ENCODE assay signal across 16 cellular contexts in genomic region chr6:13847651-13848050, GRCh38. TPM values are rescaled to one million over a fixed set of nuclear protein-coding genes. Genes with fewer than 3 reads are reported as not detected.
DNase-seq lines count a peak whose midpoint lies in the region; ATAC-seq, FAIRE-seq and TF ChIP-seq lines count a peak whose summit lies in the region.
"Had no signal": no experiment of that assay in that cellular context is flagged by ENCODE, and none has a peak within 500 bp of the region (broad histone marks: within the 10 kb centered on the region; RNA-seq: fewer than 3 reads in every experiment).

No MANE protein-coding gene starts in this region.

- H3K27me3 ChIP-seq in HepG2 (ENCODE audit: control insufficient read depth in 1 of 2, insufficient read depth in 2 of 2, low read length in 2 of 2) (peaks cover 0 to 6% of the 10 kb centered on the region in 2 experiments; a peak in 2 of 5 replicates), right lobe of liver (no peaks in the 10 kb centered on the region), neuron (ENCODE audit: insufficient read depth, low read length) (no peaks in the 10 kb centered on the region)

- 50% methylated on average over 5 of the region's 5 CpGs for WGBS in HepG2 (ENCODE audit: low lambda C conversion rate)
- 86% methylated on average over 3 of the region's 5 CpGs for WGBS in right lobe of liver (ENCODE audit: insufficient coverage, low coverage, low lambda C conversion rate, missing lambda C conversion rate)

- ATAC-seq in HepG2 (no peak), right lobe of liver (no peak), HG03175 (IDR thresholded peaks at IDR 0.05; ENCODE audit: unreplicated experiment) (no peak)

- CTCF ChIA-PET in HepG2 (lab: Yijun Ruan, JAX; ENCODE audit: low intra/inter-chr PET ratio, low total read pairs): no interaction called here

- TF ChIP-seq EP300 in HepG2 (IDR thresholded peaks at IDR 0.05; ENCODE audit: low read depth in 2 of 2, low read length in 2 of 2) (no peak), HepG2 (CRISPR knock-in tag; IDR thresholded peaks at IDR 0.05; ENCODE audit: borderline replicate concordance) (no peak)

- intact Hi-C loops in HepG2 (cut with micrococcal nuclease; ENCODE audit: unreplicated experiment) (no loop called here), right lobe of liver (cut with DNase I) (no loop called here), head of caudate nucleus (cut with DNase I) (no loop called here)

- no peak for DNase-seq in HepG2 (ENCODE audit: low spot score)
- DNase-seq in right lobe of liver: no peak
- DNase-seq in head of caudate nucleus: peak in 23 of 42 donors; percentile 3 to 64 (median 27)
- no peak for DNase-seq in midbrain (lab: John Stamatoyannopoulos, UW)
- DNase-seq in dermis blood vessel endothelial cell: no peak
- DNase-seq: DMS79 treated with DMSO at 0.1 percent for 48 hours; NCI-H1105 treated with DMSO at 0.1 percent for 48 hours; NCI-H1694 treated with DMSO at 0.1 percent for 48 hours; NCI-H2107; NCI-H510A; NCI-H748 treated with DMSO at 0.1 percent for 48 hours; NK-92 treated with Interleukin-12 subunit alpha and Interleukin-12 subunit beta, amount 100 ng/mL, for 24 hours; OCI-M1; SHP77 had no signal

- TF ChIP-seq POLR2A in HepG2 (IDR thresholded peaks at IDR 0.05; ENCODE audit: insufficient read depth in 1 of 2, low read depth in 2 of 2, low read length in 2 of 2) (no peak), right lobe of liver (IDR thresholded peaks at IDR 0.05) (no peak)

- no TSS peak for BruUV-seq in HepG2 (replicated peaks; lab: Mats Ljungman, UMichigan)

- H3K79me2 ChIP-seq in HepG2 (ENCODE audit: insufficient read depth, low read length): no peaks in the 10 kb centered on the region

- peak overlapping the region in 1 of 3 experiments; percentile 22; a peak in 2 of 6 replicates for H3K4me3 ChIP-seq in HepG2 (replicated peaks in 1 of 3; ENCODE audit: insufficient read depth in 1 of 3, low read depth in 2 of 3, low read length in 3 of 3)
- no peak overlapping the region for H3K4me3 ChIP-seq in right lobe of liver
- H3K4me3 ChIP-seq in neuron (ENCODE audit: low read length): no peak overlapping the region

- H3K27ac ChIP-seq in HepG2 (ENCODE audit: extremely low read length, insufficient read depth, low read length): no peak overlapping the region
- no peak overlapping the region for H3K27ac ChIP-seq in right lobe of liver

- in situ Hi-C loops in HepG2 (cut with HindIII; ENCODE audit: extremely low pct_ligation_motif_present, low pct_unique_long_range_greater_than_20kb): no loop called here

- FAIRE-seq in HepG2 (lab: Jason Lieb, UNC): no peak

- H3K36me3 ChIP-seq in HepG2 (replicated peaks in 1 of 2; ENCODE audit: control insufficient read depth in 1 of 2, insufficient read depth in 2 of 2, low read length in 2 of 2): no peaks in the 10 kb centered on the region
- no peaks in the 10 kb centered on the region for H3K36me3 ChIP-seq in right lobe of liver
- H3K36me3 ChIP-seq in neuron (ENCODE audit: insufficient read depth, low read length): no peaks in the 10 kb centered on the region

- H3K4me1 ChIP-seq in HepG2 (ENCODE audit: insufficient read depth, low read length) (peaks cover 15% of the 10 kb centered on the region), right lobe of liver (no peaks in the 10 kb centered on the region), neuron (ENCODE audit: insufficient read depth, low read length) (peaks cover 7% of the 10 kb centered on the region)

- H4K20me1 ChIP-seq in HepG2 (ENCODE audit: insufficient read depth, low read length): no peaks in the 10 kb centered on the region

- POLR2A ChIA-PET in HepG2 (lab: Yijun Ruan, JAX): interaction anchor here (1.1 kb wide), 1 partner anchor 34 kb away, joined by 5 read pairs; the partner anchor contains the start of gene MCUR1

- peak overlapping the region; percentile 90 for H3K4me2 ChIP-seq in HepG2 (ENCODE audit: low read depth, low read length)

- no peak overlapping the region for H3K9ac ChIP-seq in HepG2 (ENCODE audit: insufficient read depth, low read depth, low read length)

- H3K9me3 ChIP-seq in HepG2 (ENCODE audit: low read length) (no peaks in the 10 kb centered on the region), right lobe of liver (no peaks in the 10 kb centered on the region), neuron (ENCODE audit: low read length) (no peaks in the 10 kb centered on the region)

- no peak for TF ChIP-seq RAD21 in HepG2 (CRISPR knock-in tag; IDR thresholded peaks at IDR 0.05)

- H2AFZ ChIP-seq in HepG2 (ENCODE audit: low read length) (peak overlapping the region; percentile 78), neuron (ENCODE audit: low read depth, low read length) (peak overlapping the region; percentile 78)

- no peak for TF ChIP-seq CTCF in HepG2 (CRISPR knock-in tag; IDR thresholded peaks at IDR 0.05)
- no peak for TF ChIP-seq CTCF in right lobe of liver (IDR thresholded peaks at IDR 0.05)

TF ChIP-seq in HepG2, 621 proteins besides CTCF, POLR2A, EP300 and RAD21:
- TF ChIP-seq BRD4 (CRISPR knock-in tag; IDR thresholded peaks at IDR 0.05) (no peak), NR1H2 (CRISPR knock-in tag; IDR thresholded peaks at IDR 0.05; ENCODE audit: borderline replicate concordance, low read depth) (no peak), FOXA1 (IDR thresholded peaks at IDR 0.05) (no peak), FOXA1 (CRISPR knock-in tag; IDR thresholded peaks at IDR 0.05) (no peak), STAG1 (CRISPR knock-in tag; IDR thresholded peaks at IDR 0.05) (no peak), ZNF572 (CRISPR knock-in tag; IDR thresholded peaks at IDR 0.05) (no peak)

RNA-seq across cellular contexts. Expression of gene MCUR1, which starts 33.3 kb away (rescaled TPM):
- 27.6 and 29.6 TPM in 2 replicates for total RNA-seq in HepG2 (2016; rRNA removed; fragmentation: Illumina TruSeq; extraction: Trizol)
- 53.0 and 63.9 TPM in 2 replicates for total RNA-seq in HepG2 (2016; cell fraction: cytosol; rRNA removed; fragmentation: Illumina TruSeq; extraction: Trizol; ENCODE audit: low read depth)
- 21.6 and 28.6 TPM in 2 replicates for total RNA-seq in HepG2 (2016; cell fraction: insoluble cytoplasmic fraction; rRNA removed; fragmentation: Illumina TruSeq; extraction: Trizol)
- 57.1 and 61.7 TPM in 2 replicates for total RNA-seq in HepG2 (2016; cell fraction: membrane; rRNA removed; fragmentation: Illumina TruSeq; extraction: Trizol)
- total RNA-seq in HepG2 (2016; cell fraction: nucleus; rRNA removed; fragmentation: Illumina TruSeq; extraction: Trizol): 13.6 and 16.9 TPM in 2 replicates
- 6.5 and 8.0 TPM in 2 replicates for polyA plus RNA-seq in HepG2 (2011; rRNA removed)
- 5.1 and 6.7 TPM in 2 replicates for polyA plus RNA-seq in HepG2 (2011; cell fraction: cytosol; rRNA removed)
- 2.7 and 2.9 TPM in 2 replicates for polyA plus RNA-seq in HepG2 (2011; cell fraction: nucleus; rRNA removed)
- 9.7 and 12.4 TPM in 2 replicates for polyA plus RNA-seq in HepG2 (2012)
- 115 and 150 TPM in 2 replicates for polyA plus RNA-seq in HepG2 (2016; cell fraction: cytosol; fragmentation: Illumina TruSeq; extraction: Trizol; ENCODE audit: low read depth)
- polyA plus RNA-seq in HepG2 (2016; cell fraction: insoluble cytoplasmic fraction; fragmentation: Illumina TruSeq; extraction: Trizol; ENCODE audit: low read depth): 35.0 and 35.4 TPM in 2 replicates
- 81.5 and 91.1 TPM in 2 replicates for polyA plus RNA-seq in HepG2 (2016; cell fraction: membrane; fragmentation: Illumina TruSeq; extraction: Trizol; ENCODE audit: low read depth)
- 29.5 and 30.1 TPM in 2 replicates for polyA plus RNA-seq in HepG2 (2016; cell fraction: nucleus; fragmentation: Illumina TruSeq; extraction: Trizol; ENCODE audit: insufficient read depth, low read depth)
- polyA minus RNA-seq in HepG2 (2011; rRNA and poly(A)+ RNA removed; ENCODE audit: low replicate concordance): 6.4 and 12.9 TPM in 2 replicates
- 5.0 and 5.7 TPM in 2 replicates for polyA minus RNA-seq in HepG2 (2011; cell fraction: cytosol; rRNA and poly(A)+ RNA removed)
- 10.2 and 13.0 TPM in 2 replicates for polyA minus RNA-seq in HepG2 (2011; cell fraction: nucleus; rRNA and poly(A)+ RNA removed)
- 10 to 100 TPM; 12.7 to 17.8 (median 15.2) TPM for total RNA-seq in right lobe of liver
- 8.3 and 15.8 TPM in 2 replicates for total RNA-seq in dermis blood vessel endothelial cell

Comparison
In these comparisons a context has a peak if more than half of its experiments do, and no peak if none do; other contexts are left out.
1. DNase-seq: peak in head of caudate nucleus (23 of 42); none in HepG2 (single experiment), right lobe of liver (0 of 3), midbrain (single experiment) and dermis blood vessel endothelial cell (single experiment).